In genomic region chr10:34372509-34372908, GRCh38 we compare ENCODE assay signal across 2 cellular contexts.
A peak's percentile ranks its signal among the peaks of the same experiment; 100 is the strongest.
TF ChIP-seq lines count a peak whose summit lies in the region.

No MANE protein-coding gene starts in this region.

TF ChIP-seq in HepG2, 621 proteins besides CTCF, POLR2A, EP300 and RAD21:
- TF ChIP-seq ZNF839 (CRISPR knock-in tag; IDR thresholded peaks at IDR 0.05; ENCODE audit: borderline replicate concordance) (no peak), MAFK (conservative IDR thresholded peaks at IDR 0.05 in 1 of 2, IDR thresholded peaks at IDR 0.05 in 1 of 2; ENCODE audit: low read length in 2 of 2) (peak; percentile 70 to 79), ZNF317 (CRISPR knock-in tag; IDR thresholded peaks at IDR 0.05) (no peak), MAFF (IDR thresholded peaks at IDR 0.05; ENCODE audit: low read depth, low read length) (peak; percentile 70), TFE3 (CRISPR knock-in tag; IDR thresholded peaks at IDR 0.05) (no peak)
TF ChIP-seq in HepG2: peak in this region for 2.

TF ChIP-seq in IMR-90, 13 proteins besides CTCF, POLR2A, EP300 and RAD21 (continued from another document):
- no peak for TF ChIP-seq SMC3 (IDR thresholded peaks at IDR 0.05; ENCODE audit: low read depth, low read length)
